ENCODE assay signal across 10 cellular contexts in genomic region chr14:93105362-93105761, GRCh38. TPM values are rescaled to one million over a fixed set of nuclear protein-coding genes. Genes with fewer than 3 reads are reported as not detected.
DNase-seq lines count a peak whose midpoint lies in the region; ATAC-seq, FAIRE-seq and TF ChIP-seq lines count a peak whose summit lies in the region.
"Had no signal": no experiment of that assay in that cellular context is flagged by ENCODE, and none has a peak within 500 bp of the region (broad histone marks: within the 10 kb centered on the region; RNA-seq: fewer than 3 reads in every experiment).

No MANE protein-coding gene starts in this region.

- H3K27ac Mint-ChIP-seq in CD8-positive, alpha-beta T cell = peak overlapping the region; percentile 70
- peak overlapping the region in 9 of 10 donors; percentile 43 to 97 (median 96) for H3K27ac Mint-ChIP-seq in naive thymus-derived CD8-positive, alpha-beta T cell
- H3K27ac Mint-ChIP-seq: mesothelial cell of epicardium had no signal

- H3K36me3 Mint-ChIP-seq in CD8-positive, alpha-beta T cell = peaks cover 6% of the 10 kb centered on the region
- H3K36me3 Mint-ChIP-seq in naive thymus-derived CD8-positive, alpha-beta T cell = peaks cover 0 to 2% (median 0%) of the 10 kb centered on the region in 3 donors
- H3K36me3 Mint-ChIP-seq: mesothelial cell of epicardium had no signal

- H3K4me1 Mint-ChIP-seq in CD8-positive, alpha-beta T cell (ENCODE audit: low read depth) = peaks cover 45% of the 10 kb centered on the region
- H3K4me1 Mint-ChIP-seq in naive thymus-derived CD8-positive, alpha-beta T cell = peaks cover 25 to 84% (median 63%) of the 10 kb centered on the region in 4 donors
- H3K4me1 Mint-ChIP-seq: mesothelial cell of epicardium had no signal

- H3K4me3 Mint-ChIP-seq in CD8-positive, alpha-beta T cell = no peak overlapping the region
- H3K4me3 Mint-ChIP-seq in naive thymus-derived CD8-positive, alpha-beta T cell = peak overlapping the region in 2 of 10 donors; percentile 10 to 85
- H3K4me3 Mint-ChIP-seq: mesothelial cell of epicardium had no signal

- TF ChIP-seq CTCF in CD8-positive, alpha-beta T cell (IDR thresholded peaks at IDR 0.05) = no peak
- no peak for TF ChIP-seq CTCF in bronchial epithelial cell (IDR thresholded peaks at IDR 0.05; ENCODE audit: insufficient read depth, low read length, severe bottlenecking)

- no peaks in the 10 kb centered on the region for H3K27me3 Mint-ChIP-seq in CD8-positive, alpha-beta T cell (ENCODE audit: low read depth)
- H3K27me3 Mint-ChIP-seq in naive thymus-derived CD8-positive, alpha-beta T cell = no peaks in the 10 kb centered on the region

- no peaks in the 10 kb centered on the region for H3K9me3 ChIP-seq in CD8-positive, alpha-beta T cell (ENCODE audit: low read length)

- H3K4me1 ChIP-seq in CD8-positive, alpha-beta T cell (ENCODE audit: insufficient read depth, low read length) = peaks cover 33% of the 10 kb centered on the region

- no peak for FAIRE-seq in bronchial epithelial cell (lab: Jason Lieb, UNC)

- POLR2A ChIA-PET in CD8-positive, alpha-beta T cell (lab: Charles Lee) = interaction anchor here (1.3 kb wide), 1 partner anchor 51 kb away, joined by 3 read pairs; no protein-coding TSS in a partner anchor
- POLR2A ChIA-PET in naive thymus-derived CD8-positive, alpha-beta T cell (lab: Charles Lee) = interaction anchor here (0.6 to 7.6 kb wide), 5 partner anchors 9 to 60 kb away, joined by 3 to 50 read pairs (median 4); partner anchors contain the start of gene ITPK1

- H3K27me3 ChIP-seq in CD8-positive, alpha-beta T cell (ENCODE audit: insufficient read depth, low read length) = no peaks in the 10 kb centered on the region
- H3K27me3 ChIP-seq in bronchial epithelial cell (ENCODE audit: control insufficient read depth, insufficient read depth, low read length) = no peaks in the 10 kb centered on the region

- no peaks in the 10 kb centered on the region for H3K9me3 Mint-ChIP-seq in CD8-positive, alpha-beta T cell
- H3K9me3 Mint-ChIP-seq in naive thymus-derived CD8-positive, alpha-beta T cell = no peaks in the 10 kb centered on the region
- H3K9me3 Mint-ChIP-seq: mesothelial cell of epicardium had no signal

- intact Hi-C loops in CD8-positive, alpha-beta T cell (cut with DNase I, micrococcal nuclease) = no loop called here

- ATAC-seq in CD8-positive, alpha-beta T cell = no peak
- ATAC-seq in naive thymus-derived CD8-positive, alpha-beta T cell = no peak
- ATAC-seq in activated CD4-positive, CD25-positive, alpha-beta regulatory T cell treated with anti-CD3 and anti-CD28 coated beads, Interleukin-2, amount 50 U/mL, for 24 hours = no peak

- H3K36me3 ChIP-seq in CD8-positive, alpha-beta T cell (ENCODE audit: insufficient read depth, low read length) = no peaks in the 10 kb centered on the region
- H3K36me3 ChIP-seq in bronchial epithelial cell (ENCODE audit: control insufficient read depth, insufficient read depth, low read length) = peaks cover 2% of the 10 kb centered on the region

- H3K27ac ChIP-seq in CD8-positive, alpha-beta T cell (ENCODE audit: low read depth, low read length) = no peak overlapping the region

- no peak for DNase-seq in CD8-positive, alpha-beta T cell
- DNase-seq in NCI-H226 (peak; percentile 82), bronchial epithelial cell (ENCODE audit: low read depth) (peak; percentile 69), NCI-H1105 treated with DMSO at 0.1 percent for 48 hours (lab: John Stamatoyannopoulos, UW) (no peak), COLO668 (lab: John Stamatoyannopoulos, UW; ENCODE audit: unreplicated experiment) (no peak), 8988T (no peak)
- DNase-seq in naive thymus-derived CD8-positive, alpha-beta T cell = no peak
- DNase-seq: effector CD8-positive, alpha-beta T cell had no signal

- H3K4me3 ChIP-seq in CD8-positive, alpha-beta T cell (ENCODE audit: low read depth, low read length) = no peak overlapping the region
- H3K4me3 ChIP-seq in bronchial epithelial cell (ENCODE audit: low read depth, low read length) = no peak overlapping the region

- CTCF ChIA-PET in CD8-positive, alpha-beta T cell (lab: Charles Lee) = interaction anchor here (0.7 to 5.7 kb wide), 5 partner anchors 8 to 71 kb away, joined by 3 to 58 read pairs (median 6); no protein-coding TSS in a partner anchor

RNA-seq across cellular contexts. Expression of gene ITPK1, which starts 10.4 kb away (rescaled TPM):
- 10 to 100 TPM; 24.9 to 27.9 TPM for total RNA-seq in CD8-positive, alpha-beta T cell
- 24.7 and 39.8 TPM in 2 replicates for total RNA-seq in bronchial epithelial cell
- 10 to 100 TPM; 33.1 to 34.6 TPM for total RNA-seq in naive thymus-derived CD8-positive, alpha-beta T cell
- 10 to 100 TPM; 25.3 to 41.1 (median 32.5) TPM for polyA plus RNA-seq in naive thymus-derived CD8-positive, alpha-beta T cell

Comparison
In these comparisons a context has a peak if more than half of its experiments do, and no peak if none do; other contexts are left out.
1. DNase-seq: peak in NCI-H226 (single experiment) and bronchial epithelial cell (single experiment); none in CD8-positive, alpha-beta T cell (0 of 7), naive thymus-derived CD8-positive, alpha-beta T cell (0 of 10), NCI-H1105 treated with DMSO at 0.1 percent for 48 hours (single experiment), COLO668 (single experiment) and 8988T (single experiment).